8 cellular contexts compared by ENCODE assay signal in genomic region chr15:40046721-40047412, GRCh38. TPM values are rescaled to one million over a fixed set of nuclear protein-coding genes. Genes with fewer than 3 reads are reported as not detected.
DNase-seq lines count a peak whose midpoint lies in the region; ATAC-seq lines count a peak whose summit lies in the region.

No MANE protein-coding gene starts in this region.

- H3K36me3 Mint-ChIP-seq in stimulated activated effector memory CD8-positive, alpha-beta T cell treated with anti-CD3 and anti-CD28 coated beads, Interleukin-12 subunit alpha, Interleukin-12 subunit beta, amount 100 ng/mL, for 72 hours: peaks cover 17% of the 10 kb centered on the region

- peaks cover 37% of the 10 kb centered on the region for H3K4me1 ChIP-seq in SJSA1 (replicated peaks)

- peaks cover 5% of the 10 kb centered on the region; the same call in 1 of the 2 replicates for H3K36me3 ChIP-seq in SJSA1

- peaks cover 66% of the 10 kb centered on the region for H3K4me1 Mint-ChIP-seq in stimulated activated effector memory CD8-positive, alpha-beta T cell treated with anti-CD3 and anti-CD28 coated beads, Interleukin-12 subunit alpha, Interleukin-12 subunit beta, amount 100 ng/mL, for 72 hours

- DNase-seq in SIG-M5 treated with dmso at 0.1 percent for 504 hours (lab: John Stamatoyannopoulos, UW; ENCODE audit: unreplicated experiment) (peak; percentile 9), SIG-M5 (lab: John Stamatoyannopoulos, UW) (no peak), SJSA1 (ENCODE audit: low read depth in 1 of 2, low spot score in 2 of 2) (peak in 1 of 2 experiments; percentile 61), fibroblast of peridontal ligament (ENCODE audit: extremely low read depth) (peak; percentile 74), NCI-H1417 treated with DMSO at 0.1 percent for 48 hours (lab: John Stamatoyannopoulos, UW) (no peak)
- DNase-seq in stimulated activated effector memory CD8-positive, alpha-beta T cell treated with anti-CD3 and anti-CD28 coated beads, Interleukin-12 subunit alpha, Interleukin-12 subunit beta, amount 100 ng/mL, for 72 hours (ENCODE audit: low spot score in 2 of 2): no peak

- no peak overlapping the region for H3K4me3 ChIP-seq in SJSA1

- H3K9me3 ChIP-seq in SJSA1 (replicated peaks): no peaks in the 10 kb centered on the region

- H3K27me3 ChIP-seq in SJSA1 (replicated peaks): no peaks in the 10 kb centered on the region

- H3K9me3 Mint-ChIP-seq in stimulated activated effector memory CD8-positive, alpha-beta T cell treated with anti-CD3 and anti-CD28 coated beads, Interleukin-12 subunit alpha, Interleukin-12 subunit beta, amount 100 ng/mL, for 72 hours: no peaks in the 10 kb centered on the region

- H3K27ac Mint-ChIP-seq in stimulated activated effector memory CD8-positive, alpha-beta T cell treated with anti-CD3 and anti-CD28 coated beads, Interleukin-12 subunit alpha, Interleukin-12 subunit beta, amount 100 ng/mL, for 72 hours: peak overlapping the region; percentile 97

- ATAC-seq in stimulated activated effector memory CD8-positive, alpha-beta T cell treated with anti-CD3 and anti-CD28 coated beads, Interleukin-12 subunit alpha, Interleukin-12 subunit beta, amount 100 ng/mL, for 72 hours: peak; percentile 22
- ATAC-seq in GM21717 (IDR thresholded peaks at IDR 0.05; ENCODE audit: unreplicated experiment) (no peak), HG03571 (IDR thresholded peaks at IDR 0.05; ENCODE audit: unreplicated experiment) (no peak)

- H3K4me3 Mint-ChIP-seq in stimulated activated effector memory CD8-positive, alpha-beta T cell treated with anti-CD3 and anti-CD28 coated beads, Interleukin-12 subunit alpha, Interleukin-12 subunit beta, amount 100 ng/mL, for 72 hours: peak overlapping the region; percentile 67

- peak overlapping the region; percentile 61 for H3K27ac ChIP-seq in SJSA1

RNA-seq across cellular contexts. Expression of gene SRP14, which starts 7.9 kb away (rescaled TPM):
- 355 and 405 TPM in 2 replicates for total RNA-seq in SJSA1 (2014; rRNA removed; shearing (Covaris generic))

Comparison
In these comparisons a context has a peak if more than half of its experiments do, and no peak if none do; other contexts are left out.
1. DNase-seq: peak in SIG-M5 treated with dmso at 0.1 percent for 504 hours (single experiment) and fibroblast of peridontal ligament (single experiment); none in SIG-M5 (single experiment), stimulated activated effector memory CD8-positive, alpha-beta T cell treated with anti-CD3 and anti-CD28 coated beads, Interleukin-12 subunit alpha, Interleukin-12 subunit beta, amount 100 ng/mL, for 72 hours (0 of 2) and NCI-H1417 treated with DMSO at 0.1 percent for 48 hours (single experiment).